Comparison of ENCODE assay signal across 8 cellular contexts in genomic region chr2:232901711-232902578, GRCh38. TPM values are rescaled to one million over a fixed set of nuclear protein-coding genes. Genes with fewer than 3 reads are reported as not detected.
DNase-seq lines count a peak whose midpoint lies in the region; ATAC-seq and TF ChIP-seq lines count a peak whose summit lies in the region.

No MANE protein-coding gene starts in this region.

- no peak overlapping the region for H3T11ph ChIP-seq in H9 (ENCODE audit: low read length)

- H3K27ac ChIP-seq in H9 (ENCODE audit: insufficient read length, low read depth, low read length), result no peak overlapping the region
- H3K27ac ChIP-seq in Panc1 (ENCODE audit: low read length), result peak overlapping the region; percentile 62
- peak overlapping the region; percentile 44 for H3K27ac ChIP-seq in epithelial cell of prostate

- intact Hi-C loops in Panc1 (cut with micrococcal nuclease; ENCODE audit: unreplicated experiment), result no loop called here

- no peaks in the 10 kb centered on the region for H3K79me2 ChIP-seq in H9 (ENCODE audit: insufficient read depth, low read length)

- H3K79me1 ChIP-seq in H9 (ENCODE audit: insufficient read depth, low read depth, low read length, poor library complexity, severe bottlenecking), result no peaks in the 10 kb centered on the region

- peak overlapping the region; percentile 38 for H3K4me2 ChIP-seq in H9 (ENCODE audit: insufficient read depth, insufficient read length, low read length)

- H3K9me3 Mint-ChIP-seq in H9 (peaks cover 2 to 9% of the 10 kb centered on the region in 2 experiments; a peak in 3 of 5 replicates), glutamatergic neuron (ENCODE audit: unreplicated experiment) (no peaks in the 10 kb centered on the region)

- no peak overlapping the region for H3K23ac ChIP-seq in H9 (ENCODE audit: insufficient read length, low read depth, low read length)

- peak overlapping the region in 1 of 2 experiments; percentile 46; a peak in 2 of 4 replicates for H3K4me3 ChIP-seq in Panc1 (ENCODE audit: low read depth in 2 of 2, low read length in 2 of 2)

- no peak overlapping the region for H4K91ac ChIP-seq in H9 (ENCODE audit: insufficient read length, low read depth, low read length)

- TF ChIP-seq CTCF in H9 (conservative IDR thresholded peaks at IDR 0.05) (no peak), Panc1 (IDR thresholded peaks at IDR 0.05) (no peak), glutamatergic neuron (IDR thresholded peaks at IDR 0.05; ENCODE audit: partially characterized antibody, unreplicated experiment) (no peak)

- H4K8ac ChIP-seq in H9 (replicated peaks; ENCODE audit: insufficient read length, low read depth, low read length), result no peak overlapping the region

- BruUV-seq in Panc1 (replicated peaks; lab: Mats Ljungman, UMichigan), result no TSS peak

- no peak overlapping the region for H2BK120ac ChIP-seq in H9 (ENCODE audit: low read depth, low read length, poor library complexity, severe bottlenecking)

- H3K9ac ChIP-seq in H9 (ENCODE audit: extremely low read depth, insufficient read length, low read length), result no peak overlapping the region

- H2BK20ac ChIP-seq in H9 (ENCODE audit: low read depth, low read length, poor library complexity, severe bottlenecking), result no peak overlapping the region

- H2BK15ac ChIP-seq in H9 (ENCODE audit: low read depth, low read length), result no peak overlapping the region

- H3K14ac ChIP-seq in H9 (ENCODE audit: insufficient read depth, low read length), result peak overlapping the region; percentile 20

- CTCF ChIA-PET in Panc1 (lab: Charles Lee), result interaction anchor here (0.6 kb wide), 1 partner anchor 349 kb away, joined by 3 read pairs; the partner anchor contains the start of gene ATG16L1

- no peak overlapping the region for H3K56ac ChIP-seq in H9 (ENCODE audit: insufficient read length, low read depth, low read length)

- H2AK5ac ChIP-seq in H9 (ENCODE audit: insufficient read length, low read length), result no peak overlapping the region

- peaks cover 11% of the 10 kb centered on the region; the same call in 1 of the 2 replicates for H3K27me3 ChIP-seq in H9 (ENCODE audit: insufficient read depth, low read length)
- no peaks in the 10 kb centered on the region for H3K27me3 ChIP-seq in Panc1 (ENCODE audit: control insufficient read depth, insufficient read depth, low read length)

- no peaks in the 10 kb centered on the region; the same call in 1 of the 2 replicates for H3K4me1 ChIP-seq in H9 (ENCODE audit: insufficient read depth, low read length)
- peaks cover 31% of the 10 kb centered on the region for H3K4me1 ChIP-seq in Panc1 (ENCODE audit: control insufficient read depth, insufficient read depth, low read length)

- H3K4me3 Mint-ChIP-seq in H9 (no peak overlapping the region), glutamatergic neuron (ENCODE audit: unreplicated experiment) (no peak overlapping the region)

- H3K9me3 ChIP-seq in H9 (ENCODE audit: control insufficient read depth, low read depth, low read length) (no peaks in the 10 kb centered on the region), Panc1 (ENCODE audit: control insufficient read depth, insufficient read depth, low read depth, low read length) (no peaks in the 10 kb centered on the region)

- H2BK12ac ChIP-seq in H9 (ENCODE audit: insufficient read length, low read depth, low read length), result no peak overlapping the region

- H3K36me3 ChIP-seq in Panc1 (ENCODE audit: control insufficient read depth, insufficient read depth, low read length), result no peaks in the 10 kb centered on the region

- in situ Hi-C loops in Panc1 (cut with HindIII; ENCODE audit: low pct_unique_long_range_greater_than_20kb, low sequenced_read_pairs), result no loop called here

- peaks cover 5 to 11% of the 10 kb centered on the region in 2 experiments for H3K4me1 Mint-ChIP-seq in H9
- no peaks in the 10 kb centered on the region for H3K4me1 Mint-ChIP-seq in glutamatergic neuron (ENCODE audit: low read depth, unreplicated experiment)

- H4K20me1 ChIP-seq in H9 (ENCODE audit: control insufficient read depth, insufficient read depth, insufficient read length), result no peaks in the 10 kb centered on the region

- POLR2A ChIA-PET in Panc1 (lab: Charles Lee), result no interaction called here

- H4K5ac ChIP-seq in H9 (ENCODE audit: insufficient read length, low read depth, low read length), result no peak overlapping the region

- H3K23me2 ChIP-seq in H9 (ENCODE audit: insufficient read length, low read depth, low read length, poor library complexity, severe bottlenecking), result no peaks in the 10 kb centered on the region

- H2AFZ ChIP-seq in H9 (ENCODE audit: low read length), result no peak overlapping the region

- no peak overlapping the region for H2BK5ac ChIP-seq in H9 (ENCODE audit: insufficient read length, low read length)

- DNase-seq in H9 (peak; percentile 37), Panc1 (ENCODE audit: low read depth, low spot score) (peak; percentile 79), epithelial cell of prostate (ENCODE audit: low read depth, low spot score) (peak; percentile 46), NCI-H2107 treated with DMSO at 0.1 percent for 48 hours (lab: John Stamatoyannopoulos, UW; ENCODE audit: unreplicated experiment) (no peak), glutamatergic neuron (no peak), NCI-H748 (lab: John Stamatoyannopoulos, UW; ENCODE audit: unreplicated experiment) (no peak)
- peak; percentile 73 for DNase-seq in stimulated activated CD4-positive, alpha-beta T cell treated with anti-CD3 and anti-CD28 coated beads, Interleukin-15, amount 100 ng/mL, for 24 hours

- H3K27ac Mint-ChIP-seq in H9 (no peak overlapping the region), glutamatergic neuron (ENCODE audit: unreplicated experiment) (no peak overlapping the region)

- no peaks in the 10 kb centered on the region; a peak in 2 of 7 replicates for H3K36me3 Mint-ChIP-seq in H9 (ENCODE audit: insufficient read depth in 1 of 3, low read depth in 3 of 3)
- H3K36me3 Mint-ChIP-seq in glutamatergic neuron (ENCODE audit: unreplicated experiment), result no peaks in the 10 kb centered on the region

- ATAC-seq in Panc1, result peak; percentile 97
- no peak for ATAC-seq in GM21786 (IDR thresholded peaks at IDR 0.05; ENCODE audit: unreplicated experiment)

- no peak overlapping the region for H3K4ac ChIP-seq in H9 (ENCODE audit: low read depth, low read length)

- peaks cover 2% of the 10 kb centered on the region for H3K27me3 Mint-ChIP-seq in H9 (ENCODE audit: low read depth)
- peaks cover 1% of the 10 kb centered on the region for H3K27me3 Mint-ChIP-seq in glutamatergic neuron (ENCODE audit: unreplicated experiment)

- H3K18ac ChIP-seq in H9 (ENCODE audit: insufficient read length, low read depth, low read length), result no peak overlapping the region

- WGBS in H9 (ENCODE audit: extremely low coverage, insufficient read length, low lambda C conversion rate), result no CpG with 5 or more reads among the region's 28 CpGs

RNA-seq across cellular contexts. Expression of gene SNORC, which starts 31.9 kb away (rescaled TPM):
- total RNA-seq in H9 (2021) (0.61 and 1.1 TPM in 2 replicates), Panc1 (2021; ENCODE audit: unreplicated experiment) (6.8 TPM), glutamatergic neuron (ENCODE audit: unreplicated experiment) (2.4 TPM)
- polyA plus RNA-seq in Panc1 (2012; ENCODE audit: insufficient read length), result 9.5 TPM

Comparison
In these comparisons a context has a peak if more than half of its experiments do, and no peak if none do; other contexts are left out.
1. DNase-seq: peak in H9 (single experiment), Panc1 (single experiment), epithelial cell of prostate (single experiment) and stimulated activated CD4-positive, alpha-beta T cell treated with anti-CD3 and anti-CD28 coated beads, Interleukin-15, amount 100 ng/mL, for 24 hours (single experiment); none in NCI-H2107 treated with DMSO at 0.1 percent for 48 hours (single experiment), glutamatergic neuron (single experiment) and NCI-H748 (single experiment).